In genomic region chr18:812123-812672, GRCh38 we compare ENCODE assay signal across 8 cellular contexts. TPM values are rescaled to one million over a fixed set of nuclear protein-coding genes. Genes with fewer than 3 reads are reported as not detected.
DNase-seq lines count a peak whose midpoint lies in the region; ATAC-seq and TF ChIP-seq lines count a peak whose summit lies in the region.

YES1 (minus strand) TSS chr18:812242; CDS start chr18:756827, 55,415 bp downstream.

- no peaks in the 10 kb centered on the region for H3K9me3 ChIP-seq in Caco-2
- no peaks in the 10 kb centered on the region for H3K9me3 ChIP-seq in SJCRH30 (replicated peaks)
- no peaks in the 10 kb centered on the region for H3K9me3 ChIP-seq in gastroesophageal sphincter
- H3K9me3 ChIP-seq in osteoblast (ENCODE audit: low read depth, low read length), result no peaks in the 10 kb centered on the region
- no peaks in the 10 kb centered on the region for H3K9me3 ChIP-seq in testis

- H3K4me1 Mint-ChIP-seq in Caco-2 (ENCODE audit: low read depth, unreplicated experiment), result peaks cover 6% of the 10 kb centered on the region
- H3K4me1 Mint-ChIP-seq in activated naive CD4-positive, alpha-beta T cell treated with anti-CD3 and anti-CD28 coated beads for 36 hours (ENCODE audit: low read depth), result peaks cover 56% of the 10 kb centered on the region

- H3K4me1 ChIP-seq in Caco-2 (0 out of 2 replicates have a peak, but pooled peaks cover 4% of the 10 kb centered on the region), SJCRH30 (peaks cover 12% of the 10 kb centered on the region), gastroesophageal sphincter (peaks cover 3 to 49% (median 4%) of the 10 kb centered on the region in 3 donors), osteoblast (ENCODE audit: insufficient read depth, low read length) (peaks cover 26% of the 10 kb centered on the region), testis (peaks cover 18% of the 10 kb centered on the region)

- peak within 1 kb of the TSS; percentile 96 for H3K4me3 Mint-ChIP-seq in Caco-2 (ENCODE audit: unreplicated experiment)
- peak within 1 kb of the TSS; percentile 95 for H3K4me3 Mint-ChIP-seq in activated naive CD4-positive, alpha-beta T cell treated with anti-CD3 and anti-CD28 coated beads for 36 hours

- intact Hi-C loops in Caco-2 (cut with micrococcal nuclease; ENCODE audit: unreplicated experiment), result loop anchor here (1.0 to 2.0 kb wide), 3 partner anchors 21 to 70 kb away; no protein-coding TSS in a partner anchor
- intact Hi-C loops in activated naive CD4-positive, alpha-beta T cell treated with anti-CD3 and anti-CD28 coated beads for 36 hours (cut with micrococcal nuclease), result loop anchor here (2.0 to 10.0 kb wide), 4 partner anchors 701 to 1845 kb away; partner anchors contain the start of genes METTL4, NDC80 and SMCHD1
- intact Hi-C loops in testis (cut with DNase I; ENCODE audit: low total_unique reads), result no loop called here

- H3K27ac Mint-ChIP-seq in Caco-2 (ENCODE audit: unreplicated experiment), result peak within 1 kb of the TSS; percentile 94
- peak within 1 kb of the TSS; percentile 99 for H3K27ac Mint-ChIP-seq in activated naive CD4-positive, alpha-beta T cell treated with anti-CD3 and anti-CD28 coated beads for 36 hours

- ATAC-seq in GM19397 (IDR thresholded peaks at IDR 0.05; ENCODE audit: unreplicated experiment) (peak; percentile 75), HG03571 (IDR thresholded peaks at IDR 0.05; ENCODE audit: unreplicated experiment) (peak; percentile 40), gastroesophageal sphincter (peak; percentile 90)

- H3K36me3 Mint-ChIP-seq in Caco-2 (ENCODE audit: insufficient read depth, unreplicated experiment), result peaks cover 6% of the 10 kb centered on the region
- peaks cover 4% of the 10 kb centered on the region for H3K36me3 Mint-ChIP-seq in activated naive CD4-positive, alpha-beta T cell treated with anti-CD3 and anti-CD28 coated beads for 36 hours (ENCODE audit: low read depth)

- BruUV-seq in Caco-2 (replicated peaks; lab: Mats Ljungman, UMichigan), result no TSS peak

- CTCF ChIA-PET in Caco-2 (lab: Charles Lee), result interaction anchor here (0.6 to 1.0 kb wide), 2 partner anchors 13 to 100 kb away, joined by 3 to 4 read pairs; partner anchors contain the start of gene ENOSF1
- CTCF ChIA-PET in activated naive CD4-positive, alpha-beta T cell treated with anti-CD3 and anti-CD28 coated beads for 36 hours (lab: Charles Lee), result interaction anchor here (2.2 to 4.3 kb wide), 4 partner anchors 18 to 99 kb away, joined by 8 to 50 read pairs (median 24); partner anchors contain the start of gene ENOSF1

- no peaks in the 10 kb centered on the region for H3K27me3 Mint-ChIP-seq in Caco-2 (ENCODE audit: insufficient read depth, unreplicated experiment)
- no peaks in the 10 kb centered on the region for H3K27me3 Mint-ChIP-seq in activated naive CD4-positive, alpha-beta T cell treated with anti-CD3 and anti-CD28 coated beads for 36 hours (ENCODE audit: low read depth)

- DNase-seq in Caco-2, result peak; percentile 90 to 94
- DNase-seq in SJCRH30, result peak; percentile 86
- DNase-seq in activated naive CD4-positive, alpha-beta T cell treated with anti-CD3 and anti-CD28 coated beads for 36 hours, result peak; percentile 73
- DNase-seq in osteoblast (ENCODE audit: insufficient read length, low spot score, missing footprints), result peak; percentile 97
- peak; percentile 86 for DNase-seq in testis

- TF ChIP-seq POLR2A in gastroesophageal sphincter (IDR thresholded peaks at IDR 0.05) (peak; percentile 44 to 53), testis (IDR thresholded peaks at IDR 0.05) (no peak)

- H3K4me3 ChIP-seq in Caco-2 (ENCODE audit: low read depth, low read length), result peak within 1 kb of the TSS; percentile 79
- peak within 1 kb of the TSS; percentile 100 for H3K4me3 ChIP-seq in SJCRH30
- H3K4me3 ChIP-seq in gastroesophageal sphincter, result peak within 1 kb of the TSS; percentile 67 to 95
- H3K4me3 ChIP-seq in osteoblast (ENCODE audit: insufficient read depth, low read length), result peak within 1 kb of the TSS; percentile 100
- H3K4me3 ChIP-seq in testis, result peak within 1 kb of the TSS; percentile 82 to 84

- H2AFZ ChIP-seq in osteoblast (ENCODE audit: low read length), result peak within 1 kb of the TSS; percentile 98

- H3K4me2 ChIP-seq in osteoblast (ENCODE audit: insufficient read depth, low read length), result peak within 1 kb of the TSS; percentile 87

- H3K27ac ChIP-seq in SJCRH30 (peak within 1 kb of the TSS; percentile 83), gastroesophageal sphincter (peak within 1 kb of the TSS; percentile 86 to 98 (median 96)), osteoblast (ENCODE audit: low read depth, low read length) (peak within 1 kb of the TSS; percentile 88), testis (peak within 1 kb of the TSS; percentile 93 to 94)

- TF ChIP-seq EP300 in gastroesophageal sphincter (IDR thresholded peaks at IDR 0.05), result no peak

- TF ChIP-seq CTCF in Caco-2 (IDR thresholded peaks at IDR 0.05; ENCODE audit: insufficient read depth in 1 of 2, low read depth in 1 of 2, low read length in 1 of 2, severe bottlenecking in 1 of 2, unreplicated experiment in 1 of 2) (no peak), gastroesophageal sphincter (IDR thresholded peaks at IDR 0.05) (no peak), osteoblast (IDR thresholded peaks at IDR 0.05; ENCODE audit: extremely low read depth, low read depth, low read length) (no peak), testis (IDR thresholded peaks at IDR 0.05) (no peak)

- H4K20me1 ChIP-seq in osteoblast (ENCODE audit: insufficient read depth, low read length), result peaks cover 31% of the 10 kb centered on the region

- H3K9me3 Mint-ChIP-seq in Caco-2 (ENCODE audit: unreplicated experiment), result no peaks in the 10 kb centered on the region
- no peaks in the 10 kb centered on the region for H3K9me3 Mint-ChIP-seq in activated naive CD4-positive, alpha-beta T cell treated with anti-CD3 and anti-CD28 coated beads for 36 hours

- H3K27me3 ChIP-seq in Caco-2 (replicated peaks; ENCODE audit: control insufficient read depth, insufficient read depth, low read length) (no peaks in the 10 kb centered on the region), SJCRH30 (no peaks in the 10 kb centered on the region), gastroesophageal sphincter (no peaks in the 10 kb centered on the region), osteoblast (ENCODE audit: insufficient read depth, low read length) (no peaks in the 10 kb centered on the region), testis (no peaks in the 10 kb centered on the region)

- peaks cover 46% of the 10 kb centered on the region for H3K79me2 ChIP-seq in osteoblast (ENCODE audit: insufficient read depth, low read length)

- H3K36me3 ChIP-seq in Caco-2 (ENCODE audit: control insufficient read depth, insufficient read depth, low read length), result no peaks in the 10 kb centered on the region
- no peaks in the 10 kb centered on the region for H3K36me3 ChIP-seq in SJCRH30
- no peaks in the 10 kb centered on the region for H3K36me3 ChIP-seq in gastroesophageal sphincter
- H3K36me3 ChIP-seq in osteoblast (ENCODE audit: insufficient read depth, low read length), result no peaks in the 10 kb centered on the region
- no peaks in the 10 kb centered on the region for H3K36me3 ChIP-seq in testis (ENCODE audit: low read depth, missing control alignments)

- WGBS in gastroesophageal sphincter (ENCODE audit: low coverage in 1 of 2), 2 donors, result no CpG with 5 or more reads among the region's 69 CpGs
- 1% methylated on average over 57 of the region's 69 CpGs; no CpG with 5 or more reads in 1 of the 2 donors for WGBS in testis, 2 donors

- POLR2A ChIA-PET in Caco-2 (lab: Charles Lee), result no interaction called here

RNA-seq across cellular contexts. Expression of gene YES1, which starts in this region (rescaled TPM):
- total RNA-seq in Caco-2 (2022) (81.5 and 95.0 TPM in 2 replicates), gastroesophageal sphincter (100 to 1,000 TPM in 2 of 4 donors, 10 to 100 TPM in 2; 84.1 to 127 (median 96.8) TPM), osteoblast (97.5 and 99.5 TPM in 2 replicates), testis (100 to 1,000 TPM; 193 to 228 TPM)
- 151 and 185 TPM in 2 replicates for total RNA-seq in SJCRH30 (2014; rRNA removed; shearing (Covaris generic))
- total RNA-seq in activated naive CD4-positive, alpha-beta T cell treated with anti-CD3 and anti-CD28 coated beads for 36 hours, result 1 to 10 TPM; 6.7 to 8.3 TPM
- polyA plus RNA-seq in testis (ENCODE audit: insufficient read depth, low read depth, low replicate concordance), result 31.8 TPM

Comparison
In these comparisons a context has a peak if more than half of its experiments do, and no peak if none do; other contexts are left out.
1. Peak in every context shown above with its lines: DNase-seq, ATAC-seq, H3K4me3 ChIP-seq and H3K27ac ChIP-seq.
2. ATAC-seq: peak in every context shown above with its lines; median percentile 90 in gastroesophageal sphincter; 75 in GM19397; 40 in HG03571.